In genomic region chr12:81146228-81147225, GRCh38 we compare ENCODE assay signal across 20 cellular contexts.
DNase-seq lines count a peak whose midpoint lies in the region; ATAC-seq and TF ChIP-seq lines count a peak whose summit lies in the region.
"Had no signal": no experiment of that assay in that cellular context is flagged by ENCODE, and none has a peak within 500 bp of the region (broad histone marks: within the 10 kb centered on the region; RNA-seq: fewer than 3 reads in every experiment).

No MANE protein-coding gene starts in this region.

- H3K9me2 ChIP-seq in GM23338 (ENCODE audit: insufficient read depth): no peaks in the 10 kb centered on the region

- no peaks in the 10 kb centered on the region for H3K27me3 Mint-ChIP-seq in GM23338 (ENCODE audit: insufficient read depth, low read depth, poor library complexity)
- H3K27me3 Mint-ChIP-seq: B cell; CD4-positive, alpha-beta T cell; T-cell had no signal

- H3K36me3 ChIP-seq in GM23338 (ENCODE audit: insufficient read depth) (no peaks in the 10 kb centered on the region), osteoblast (ENCODE audit: insufficient read depth, low read length) (no peaks in the 10 kb centered on the region)
- H3K36me3 ChIP-seq: HAP-1 had no signal

- ATAC-seq in GM23338 (no peak), left lobe of liver (peak; percentile 90)
- ATAC-seq: Panc1, Right ventricle myocardium inferior, T-cell had no signal

- H3K27ac ChIP-seq in GM23338 (ENCODE audit: low read depth): no peak overlapping the region
- H3K27ac ChIP-seq in osteoblast (ENCODE audit: low read depth, low read length): no peak overlapping the region

- H3K27me3 ChIP-seq in GM23338 (ENCODE audit: insufficient read depth) (no peaks in the 10 kb centered on the region), osteoblast (ENCODE audit: insufficient read depth, low read length) (no peaks in the 10 kb centered on the region)

- H3K36me3 Mint-ChIP-seq in GM23338 (ENCODE audit: low read depth): 0 out of 3 replicates have a peak, but pooled peaks cover 5% of the 10 kb centered on the region
- H3K36me3 Mint-ChIP-seq: T-cell had no signal

- H3K9me3 Mint-ChIP-seq in GM23338: no peaks in the 10 kb centered on the region

- H2AFZ ChIP-seq in GM23338 (no peak overlapping the region), osteoblast (ENCODE audit: low read length) (no peak overlapping the region)

- no peaks in the 10 kb centered on the region for H3F3A ChIP-seq in GM23338 (replicated peaks; ENCODE audit: low read depth)

- no peaks in the 10 kb centered on the region for H3K4me1 Mint-ChIP-seq in GM23338
- H3K4me1 Mint-ChIP-seq: B cell, T-cell had no signal

- DNase-seq in GM23338 (ENCODE audit: low spot score) (no peak), NCI-H146 (lab: John Stamatoyannopoulos, UW) (peak; percentile 25), left lobe of liver (ENCODE audit: low spot score) (no peak), osteoblast (ENCODE audit: insufficient read length, low spot score, missing footprints) (peak; percentile 43), NCI-H2107 (lab: John Stamatoyannopoulos, UW) (no peak)
- DNase-seq in stimulated activated CD4-positive, alpha-beta T cell treated with anti-CD3 and anti-CD28 coated beads, Interleukin-15, amount 100 ng/mL, for 24 hours: no peak
- DNase-seq in stimulated activated naive CD4-positive, alpha-beta T cell treated with Interleukin-2 at 50 U/mL for 16 hours (lab: John Stamatoyannopoulos, UW): no peak
- no peak for DNase-seq in NK-92 treated with Interleukin-12 subunit alpha and Interleukin-12 subunit beta, amount 100 ng/mL, for 24 hours (lab: John Stamatoyannopoulos, UW)
- DNase-seq: Calu3; CD4-positive, alpha-beta T cell; DND-41; KG1; NCI-H1436 treated with DMSO at 0.1 percent for 48 hours; NCI-H2227 treated with DMSO at 0.1 percent for 48 hours; NCI-H748 treated with DMSO at 0.1 percent for 48 hours; T-cell had no signal

- H3K4me1 ChIP-seq in GM23338 (ENCODE audit: insufficient read depth): no peaks in the 10 kb centered on the region
- no peaks in the 10 kb centered on the region for H3K4me1 ChIP-seq in osteoblast (ENCODE audit: insufficient read depth, low read length)
- H3K4me1 ChIP-seq: HAP-1 had no signal

- H4K20me1 ChIP-seq in GM23338 (replicated peaks; ENCODE audit: insufficient read depth) (no peaks in the 10 kb centered on the region), osteoblast (ENCODE audit: insufficient read depth, low read length) (no peaks in the 10 kb centered on the region)

- H3K9me3 ChIP-seq in osteoblast (ENCODE audit: low read depth, low read length): no peaks in the 10 kb centered on the region
- H3K9me3 ChIP-seq: HAP-1 had no signal

- no peak overlapping the region for H3K4me2 ChIP-seq in GM23338
- no peak overlapping the region for H3K4me2 ChIP-seq in osteoblast (ENCODE audit: insufficient read depth, low read length)

- no peak overlapping the region for H3K4me3 ChIP-seq in GM23338
- H3K4me3 ChIP-seq in osteoblast (ENCODE audit: insufficient read depth, low read length): no peak overlapping the region
- H3K4me3 ChIP-seq: HAP-1 had no signal

- H3K27ac Mint-ChIP-seq in GM23338: peak overlapping the region; percentile 42
- H3K27ac Mint-ChIP-seq: B cell; CD4-positive, alpha-beta T cell; T-cell had no signal

- H3K79me2 ChIP-seq in GM23338 (replicated peaks; ENCODE audit: insufficient read depth): no peaks in the 10 kb centered on the region
- H3K79me2 ChIP-seq in osteoblast (ENCODE audit: insufficient read depth, low read length): no peaks in the 10 kb centered on the region

- no peak for TF ChIP-seq CTCF in GM23338 (conservative IDR thresholded peaks at IDR 0.05; ENCODE audit: low read depth in 2 of 2)
- no peak for TF ChIP-seq CTCF in osteoblast (IDR thresholded peaks at IDR 0.05; ENCODE audit: extremely low read depth, low read depth, low read length)

- H3K4me3 Mint-ChIP-seq in GM23338: no peak overlapping the region
- H3K4me3 Mint-ChIP-seq: B cell; CD4-positive, alpha-beta T cell; T-cell had no signal

TF ChIP-seq in GM23338, 12 proteins besides CTCF, POLR2A, EP300 and RAD21:
- TF ChIP-seq JUNB (IDR thresholded peaks at IDR 0.05; ENCODE audit: unreplicated experiment): no peak

Comparison
In these comparisons a context has a peak if more than half of its experiments do, and no peak if none do; other contexts are left out.
1. DNase-seq: peak in NCI-H146 (single experiment) and osteoblast (single experiment); none in GM23338 (single experiment), left lobe of liver (single experiment), stimulated activated CD4-positive, alpha-beta T cell treated with anti-CD3 and anti-CD28 coated beads, Interleukin-15, amount 100 ng/mL, for 24 hours (single experiment), stimulated activated naive CD4-positive, alpha-beta T cell treated with Interleukin-2 at 50 U/mL for 16 hours (single experiment), NCI-H2107 (single experiment) and NK-92 treated with Interleukin-12 subunit alpha and Interleukin-12 subunit beta, amount 100 ng/mL, for 24 hours (single experiment).